Comparison of ENCODE assay signal across 22 cellular contexts in the genomic region with DNA sequence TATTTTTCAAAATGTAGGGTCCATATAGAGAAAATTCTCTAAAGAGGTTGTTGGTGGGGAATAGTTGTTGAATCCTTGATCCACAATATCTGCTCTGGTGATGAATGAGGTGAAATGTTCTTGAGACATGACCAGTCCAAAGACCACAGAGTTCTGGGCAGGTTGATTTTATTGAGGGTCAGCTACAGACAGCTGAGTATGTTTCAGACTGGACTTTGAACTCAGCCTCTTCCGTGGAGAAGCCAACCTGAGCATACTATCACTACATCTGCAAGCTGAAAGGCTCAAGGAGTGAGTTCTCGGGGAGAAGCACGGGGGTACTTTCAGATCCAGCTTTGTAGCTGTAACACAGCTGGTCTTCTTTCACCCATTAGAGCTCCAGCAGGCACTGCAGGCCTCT.
DNase-seq lines count a peak whose midpoint lies in the region; ATAC-seq and TF ChIP-seq lines count a peak whose summit lies in the region.
"Had no signal": no experiment of that assay in that cellular context is flagged by ENCODE, and none has a peak within 500 bp of the region (broad histone marks: within the 10 kb centered on the region; RNA-seq: fewer than 3 reads in every experiment).

No MANE protein-coding gene starts in this region.

- TF ChIP-seq EP300 in transverse colon (IDR thresholded peaks at IDR 0.05; ENCODE audit: low read depth) = no peak

- TF ChIP-seq POLR2A in transverse colon (IDR thresholded peaks at IDR 0.05) = no peak

- in situ Hi-C loops in transverse colon (cut with MboI; ENCODE audit: low pct_ligation_motif_present in 1 of 4, low pct_unique_long_range_greater_than_20kb in 1 of 4, low sequenced_read_pairs in 3 of 4) = no loop called here

- DNase-seq in hepatocyte (ENCODE audit: low spot score) (peak; percentile 22), mucosa of descending colon (peak in 1 of 3 donors; percentile 17), transverse colon (peak; percentile 8), T-helper 1 cell (no peak), NCI-H345 treated with DMSO at 0.1 percent for 48 hours (lab: John Stamatoyannopoulos, UW; ENCODE audit: unreplicated experiment) (no peak), NCI-H2171 treated with DMSO at 0.1 percent for 48 hours (lab: John Stamatoyannopoulos, UW) (no peak)
- DNase-seq: AML-193; CD4-positive, alpha-beta memory T cell; CD4-positive, CD25-positive, alpha-beta regulatory T cell; CD8-positive, alpha-beta memory T cell; COR-L47; DMS 273 treated with DMSO at 0.1 percent for 48 hours; DMS153; DMS53; DMS79; DND-41; EL; GDM1 had no signal

- 71% methylated on average over 3 of the region's 3 CpGs for WGBS in hepatocyte (ENCODE audit: low lambda C conversion rate, missing lambda C conversion rate)
- 66% methylated on average over 3 of the region's 3 CpGs; no CpG with 5 or more reads in 1 of the 2 donors for WGBS in transverse colon (ENCODE audit: low coverage in 1 of 2), 2 donors

- no peaks in the 10 kb centered on the region for H3K36me3 ChIP-seq in hepatocyte (replicated peaks; ENCODE audit: insufficient read depth, low read depth)
- no peaks in the 10 kb centered on the region for H3K36me3 ChIP-seq in mucosa of descending colon (ENCODE audit: low read depth)
- H3K36me3 ChIP-seq in transverse colon = no peaks in the 10 kb centered on the region
- H3K36me3 ChIP-seq: BLaER1 treated with 17β-estradiol and CSF1 and Interleukin-3, amounts not matched to agents 10 nM and 100 nM had no signal

- ATAC-seq in mucosa of descending colon = peak; percentile 75
- ATAC-seq: A549 had no signal

- H3K4me1 ChIP-seq in hepatocyte (ENCODE audit: insufficient read depth) (peaks cover 44% of the 10 kb centered on the region), mucosa of descending colon (ENCODE audit: low read depth) (no peaks in the 10 kb centered on the region), transverse colon (peaks cover 0 to 28% (median 11%) of the 10 kb centered on the region in 4 donors)
- H3K4me1 ChIP-seq: A549; BLaER1 treated with 17β-estradiol and CSF1 and Interleukin-3, amounts not matched to agents 10 nM and 100 nM had no signal

- no peaks in the 10 kb centered on the region for H3K9me2 ChIP-seq in hepatocyte (replicated peaks; ENCODE audit: insufficient read depth)

- no peak overlapping the region for H2AFZ ChIP-seq in hepatocyte

- H3K4me3 ChIP-seq in hepatocyte = no peak overlapping the region
- H3K4me3 ChIP-seq in mucosa of descending colon = no peak overlapping the region
- H3K4me3 ChIP-seq in transverse colon = no peak overlapping the region
- H3K4me3 ChIP-seq: A549; BLaER1 treated with 17β-estradiol and CSF1 and Interleukin-3, amounts not matched to agents 10 nM and 100 nM had no signal

- H3K27ac ChIP-seq in C4-2B (peak overlapping the region; percentile 55), hepatocyte (peak overlapping the region; percentile 21), transverse colon (no peak overlapping the region)
- H3K27ac ChIP-seq: 22Rv1; A549; BLaER1 treated with 17β-estradiol and CSF1 and Interleukin-3, amounts not matched to agents 10 nM and 100 nM had no signal

- H3K9me3 ChIP-seq in hepatocyte (ENCODE audit: low read depth) = no peaks in the 10 kb centered on the region
- no peaks in the 10 kb centered on the region for H3K9me3 ChIP-seq in mucosa of descending colon
- H3K9me3 ChIP-seq in transverse colon = no peaks in the 10 kb centered on the region
- H3K9me3 ChIP-seq: A549 had no signal

- H3K4me2 ChIP-seq in hepatocyte = no peak overlapping the region
- H3K4me2 ChIP-seq: A549; BLaER1 treated with 17β-estradiol and CSF1 and Interleukin-3, amounts not matched to agents 10 nM and 100 nM had no signal

- TF ChIP-seq CTCF in C4-2B (conservative IDR thresholded peaks at IDR 0.05) = no peak
- no peak for TF ChIP-seq CTCF in hepatocyte (IDR thresholded peaks at IDR 0.05; ENCODE audit: poor library complexity)
- no peak for TF ChIP-seq CTCF in mucosa of descending colon (IDR thresholded peaks at IDR 0.05)
- TF ChIP-seq CTCF in transverse colon (IDR thresholded peaks at IDR 0.05) = no peak

- no peaks in the 10 kb centered on the region for H4K20me1 ChIP-seq in hepatocyte (ENCODE audit: insufficient read depth, poor library complexity, severe bottlenecking)
- H4K20me1 ChIP-seq: BLaER1 treated with 17β-estradiol and CSF1 and Interleukin-3, amounts not matched to agents 10 nM and 100 nM had no signal

- intact Hi-C loops in mucosa of descending colon (cut with DNase I, micrococcal nuclease) = no loop called here
- intact Hi-C loops in transverse colon (cut with DNase I; ENCODE audit: low total_unique reads) = no loop called here

- H3K27me3 ChIP-seq in hepatocyte (no peaks in the 10 kb centered on the region), transverse colon (no peaks in the 10 kb centered on the region)
- H3K27me3 ChIP-seq: BLaER1 treated with 17β-estradiol and CSF1 and Interleukin-3, amounts not matched to agents 10 nM and 100 nM had no signal

- H3K79me2 ChIP-seq in hepatocyte = no peaks in the 10 kb centered on the region

Comparison
In these comparisons a context has a peak if more than half of its experiments do, and no peak if none do; other contexts are left out.
1. H3K27ac ChIP-seq: peak in C4-2B (single experiment) and hepatocyte (single experiment); none in transverse colon (0 of 4).
2. DNase-seq: peak in hepatocyte (single experiment) and transverse colon (single experiment); none in T-helper 1 cell (0 of 5), NCI-H345 treated with DMSO at 0.1 percent for 48 hours (single experiment) and NCI-H2171 treated with DMSO at 0.1 percent for 48 hours (single experiment).